In the genomic region with DNA sequence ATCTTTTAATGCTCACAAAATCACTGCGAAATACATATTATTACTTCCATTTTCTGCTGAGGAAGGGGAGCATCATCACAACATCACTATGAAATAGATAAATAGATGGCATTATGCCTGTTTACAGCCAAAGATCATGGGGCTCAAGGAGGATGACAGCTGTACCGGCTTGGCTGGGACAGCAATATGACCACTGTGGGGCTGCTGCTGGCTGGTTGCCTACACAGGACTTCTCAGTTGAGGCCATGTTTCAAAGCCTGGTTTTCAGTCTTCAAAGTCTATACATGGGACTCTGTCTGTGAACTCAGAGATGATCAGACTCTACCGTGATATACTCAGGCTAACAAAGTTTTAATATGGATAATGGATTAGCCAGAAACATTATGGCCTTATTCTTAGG, we compare ENCODE assay signal across 21 cellular contexts.
"Had no signal": no experiment of that assay in that cellular context is flagged by ENCODE, and none has a peak within 500 bp of the region (broad histone marks: within the 10 kb centered on the region; RNA-seq: fewer than 3 reads in every experiment).

No MANE protein-coding gene starts in this region.

- H3K27ac Mint-ChIP-seq: activated CD4-positive, alpha-beta T cell treated with anti-CD3 and anti-CD28 coated beads, Interleukin-2, amount 10 ng/mL, durations not matched to agents 7 days and 5 days; activated CD8-positive, alpha-beta T cell treated with anti-CD3 and anti-CD28 coated beads, Interleukin-2, amount 10 ng/mL, durations not matched to agents 7 days and 5 days; activated naive CD4-positive, alpha-beta T cell treated with anti-CD3 and anti-CD28 coated beads for 36 hours; naive thymus-derived CD4-positive, alpha-beta T cell; stimulated activated naive CD8-positive, alpha-beta T cell treated with anti-CD3 and anti-CD28 coated beads, Interleukin-15, Interleukin-2, amounts not matched to agents 100 ng/mL and 50 ng/mL, for 24 hours had no signal

- H3K27me3 ChIP-seq: brain microvascular endothelial cell, gastroesophageal sphincter, heart left ventricle, transverse colon had no signal

- H3K4me3 ChIP-seq: gastroesophageal sphincter, heart left ventricle, transverse colon had no signal

- H3K9me3 Mint-ChIP-seq: activated CD4-positive, alpha-beta T cell treated with anti-CD3 and anti-CD28 coated beads, Interleukin-2, amount 10 ng/mL, durations not matched to agents 7 days and 5 days; activated naive CD4-positive, alpha-beta T cell treated with anti-CD3 and anti-CD28 coated beads for 36 hours; activated T-cell treated with anti-CD3 and anti-CD28 coated beads, Interleukin-2, amount 50 U/mL, for 4 hours; naive thymus-derived CD4-positive, alpha-beta T cell; stimulated activated naive CD8-positive, alpha-beta T cell treated with anti-CD3 and anti-CD28 coated beads, Interleukin-15, Interleukin-2, amounts not matched to agents 100 ng/mL and 50 ng/mL, for 24 hours had no signal

- H2AFZ ChIP-seq: parathyroid adenoma had no signal

- H3K36me3 ChIP-seq: brain microvascular endothelial cell, gastroesophageal sphincter, heart left ventricle, transverse colon had no signal

- H3K27me3 Mint-ChIP-seq: activated CD4-positive, alpha-beta T cell treated with anti-CD3 and anti-CD28 coated beads, Interleukin-2, amount 10 ng/mL, durations not matched to agents 7 days and 5 days; stimulated activated naive CD8-positive, alpha-beta T cell treated with anti-CD3 and anti-CD28 coated beads, Interleukin-15, Interleukin-2, amounts not matched to agents 100 ng/mL and 50 ng/mL, for 24 hours had no signal

- H3K9ac ChIP-seq: parathyroid adenoma had no signal

- H3K27ac ChIP-seq: brain microvascular endothelial cell, gastroesophageal sphincter, parathyroid adenoma had no signal

- ATAC-seq: activated CD4-positive, CD25-positive, alpha-beta regulatory T cell treated with anti-CD3 and anti-CD28 coated beads, Interleukin-2, amount 50 U/mL, for 24 hours; activated CD8-positive, alpha-beta T cell treated with anti-CD3 and anti-CD28 coated beads, Interleukin-2, amount 10 ng/mL, durations not matched to agents 7 days and 5 days; activated T-cell treated with anti-CD3 and anti-CD28 coated beads, Interleukin-2, amount 50 U/mL, for 4 hours; esophagus mucosa; gastroesophageal sphincter; heart left ventricle; left lobe of liver; naive thymus-derived CD4-positive, alpha-beta T cell had no signal

- DNase-seq: activated CD4-positive, alpha-beta T cell treated with anti-CD3 and anti-CD28 coated beads, Interleukin-2, amount 10 ng/mL, durations not matched to agents 7 days and 5 days; activated CD8-positive, alpha-beta memory T cell treated with anti-CD3 and anti-CD28 coated beads, Interleukin-2, amount 50 U/mL, for 4 hours; activated CD8-positive, alpha-beta T cell treated with anti-CD3 and anti-CD28 coated beads, Interleukin-2, amount 10 ng/mL, durations not matched to agents 7 days and 5 days; activated naive CD4-positive, alpha-beta T cell treated with anti-CD3 and anti-CD28 coated beads for 36 hours; activated T-cell treated with anti-CD3 and anti-CD28 coated beads, Interleukin-2, amount 50 U/mL, for 4 hours; brain microvascular endothelial cell; central memory CD4-positive, alpha-beta T cell; effector CD8-positive, alpha-beta T cell; heart left ventricle; kidney; naive thymus-derived CD4-positive, alpha-beta T cell; stimulated activated CD4-positive, alpha-beta T cell treated with anti-CD3 and anti-CD28 coated beads, Interleukin-2, amount 100 ng/mL, for 24 hours; T-helper 1 cell; T1000; transverse colon had no signal

- H3K9me3 ChIP-seq: gastroesophageal sphincter, heart left ventricle, transverse colon had no signal

- H3K4me3 Mint-ChIP-seq: activated CD4-positive, alpha-beta T cell treated with anti-CD3 and anti-CD28 coated beads, Interleukin-2, amount 10 ng/mL, durations not matched to agents 7 days and 5 days; activated CD8-positive, alpha-beta T cell treated with anti-CD3 and anti-CD28 coated beads, Interleukin-2, amount 10 ng/mL, durations not matched to agents 7 days and 5 days; activated naive CD4-positive, alpha-beta T cell treated with anti-CD3 and anti-CD28 coated beads for 36 hours; activated T-cell treated with anti-CD3 and anti-CD28 coated beads, Interleukin-2, amount 50 U/mL, for 4 hours; naive thymus-derived CD4-positive, alpha-beta T cell; stimulated activated naive CD8-positive, alpha-beta T cell treated with anti-CD3 and anti-CD28 coated beads, Interleukin-15, Interleukin-2, amounts not matched to agents 100 ng/mL and 50 ng/mL, for 24 hours had no signal

- H3K4me1 Mint-ChIP-seq: activated CD4-positive, alpha-beta T cell treated with anti-CD3 and anti-CD28 coated beads, Interleukin-2, amount 10 ng/mL, durations not matched to agents 7 days and 5 days; naive thymus-derived CD4-positive, alpha-beta T cell had no signal
